In genomic region chr17:40481106-40481505, GRCh38 we compare ENCODE assay signal across 1 cellular context.
TF ChIP-seq lines count a peak whose summit lies in the region.

No MANE protein-coding gene starts in this region.

TF ChIP-seq in HCT116, 20 proteins besides CTCF, POLR2A, EP300 and RAD21 (continued from another document):
- TF ChIP-seq REST (IDR thresholded peaks at IDR 0.05; ENCODE audit: low read depth) = no peak
TF ChIP-seq in HCT116: peak in this region for 0.
